ENCODE assay signal across 9 cellular contexts in genomic region chr9:92292338-92293074, GRCh38. TPM values are rescaled to one million over a fixed set of nuclear protein-coding genes. Genes with fewer than 3 reads are reported as not detected.
DNase-seq lines count a peak whose midpoint lies in the region; ATAC-seq, FAIRE-seq and TF ChIP-seq lines count a peak whose summit lies in the region.
"Had no signal": no experiment of that assay in that cellular context is flagged by ENCODE, and none has a peak within 500 bp of the region (broad histone marks: within the 10 kb centered on the region; RNA-seq: fewer than 3 reads in every experiment).

No MANE protein-coding gene starts in this region.

- no peak overlapping the region for H2AFZ ChIP-seq in SU-DHL-6 (ENCODE audit: low read depth, low read length, severe bottlenecking)

- peak overlapping the region; percentile 80 for H3K27ac Mint-ChIP-seq in activated CD4-positive, alpha-beta T cell treated with anti-CD3 and anti-CD28 coated beads, Interleukin-2, amount 10 ng/mL, durations not matched to agents 24 days and 14 days

- peak overlapping the region; percentile 88 for H3K4me3 Mint-ChIP-seq in activated CD4-positive, alpha-beta T cell treated with anti-CD3 and anti-CD28 coated beads, Interleukin-2, amount 10 ng/mL, durations not matched to agents 24 days and 14 days

- H3K4me1 Mint-ChIP-seq in activated CD4-positive, alpha-beta T cell treated with anti-CD3 and anti-CD28 coated beads, Interleukin-2, amount 10 ng/mL, durations not matched to agents 24 days and 14 days = peaks cover 52% of the 10 kb centered on the region

- H3K4me1 ChIP-seq in skeletal muscle tissue (ENCODE audit: control insufficient read depth in 3 of 3, insufficient read depth in 3 of 3, low read length in 3 of 3) = peaks cover 17 to 21% (median 20%) of the 10 kb centered on the region in 3 donors

- H3K27ac ChIP-seq in SU-DHL-6 (ENCODE audit: low read depth, low read length) = peak overlapping the region; percentile 67
- H3K27ac ChIP-seq in skeletal muscle tissue (ENCODE audit: low read depth, low read length) = peak overlapping the region; percentile 61

- H3F3A ChIP-seq in SU-DHL-6 (ENCODE audit: insufficient read depth) = peaks cover 42% of the 10 kb centered on the region

- H3K79me2 ChIP-seq in SU-DHL-6 (ENCODE audit: insufficient read depth, low read length) = peaks cover 60% of the 10 kb centered on the region

- H3K9me3 Mint-ChIP-seq in activated CD4-positive, alpha-beta T cell treated with anti-CD3 and anti-CD28 coated beads, Interleukin-2, amount 10 ng/mL, durations not matched to agents 24 days and 14 days = no peaks in the 10 kb centered on the region

- peak; percentile 62 for DNase-seq in activated CD4-positive, alpha-beta T cell treated with anti-CD3 and anti-CD28 coated beads, Interleukin-2, amount 10 ng/mL, durations not matched to agents 24 days and 14 days
- DNase-seq in activated CD4-positive, alpha-beta T cell treated with anti-CD3 and anti-CD28 coated beads for 48 hours = no peak
- DNase-seq in foreskin fibroblast (peak in 1 of 2 donors; percentile 52), GM19239 (ENCODE audit: insufficient read length, low spot score) (no peak)

- ATAC-seq in GM18517 (IDR thresholded peaks at IDR 0.05; ENCODE audit: unreplicated experiment) = no peak
- ATAC-seq in HG03039 (IDR thresholded peaks at IDR 0.05; ENCODE audit: unreplicated experiment) = no peak

- H3K9ac ChIP-seq in SU-DHL-6 (ENCODE audit: low read length) (peak overlapping the region; percentile 80), skeletal muscle tissue (ENCODE audit: low read depth in 1 of 3, low read length in 3 of 3) (peak overlapping the region; percentile 85 to 87 (median 86))

- peaks cover 21% of the 10 kb centered on the region; the same call in 1 of the 2 replicates for H4K20me1 ChIP-seq in SU-DHL-6 (ENCODE audit: low read depth, low read length)

- H3K4me3 ChIP-seq in SU-DHL-6 (ENCODE audit: insufficient read depth, low read length, poor library complexity, severe bottlenecking) (peak overlapping the region; percentile 94), foreskin fibroblast (ENCODE audit: low read depth in 1 of 2, low read length in 2 of 2) (peak overlapping the region; percentile 85 to 88), skeletal muscle tissue (ENCODE audit: low read length in 3 of 3) (peak overlapping the region; percentile 87 to 97 (median 95))

- TF ChIP-seq CTCF in SU-DHL-6 (IDR thresholded peaks at IDR 0.05; ENCODE audit: insufficient read depth, low read length, poor library complexity, severe bottlenecking) = no peak
- no peak for TF ChIP-seq CTCF in foreskin fibroblast (IDR thresholded peaks at IDR 0.05; ENCODE audit: low read depth, low read length)

- intact Hi-C loops in activated CD4-positive, alpha-beta T cell treated with anti-CD3 and anti-CD28 coated beads, Interleukin-2, amount 10 ng/mL, durations not matched to agents 24 days and 14 days (cut with micrococcal nuclease) = loop anchor here (1.0 to 10.0 kb wide), 5 partner anchors 16 to 1875 kb away; partner anchors contain the start of genes CENPP and NOL8

- H3K36me3 ChIP-seq in SU-DHL-6 (ENCODE audit: low read length) = peaks cover 42% of the 10 kb centered on the region
- peaks cover 0 to 20% (median 3%) of the 10 kb centered on the region in 3 donors for H3K36me3 ChIP-seq in skeletal muscle tissue (ENCODE audit: control insufficient read depth in 3 of 3, insufficient read depth in 3 of 3, low read length in 3 of 3)

- H3K9me3 ChIP-seq in SU-DHL-6 (ENCODE audit: insufficient read depth, low read length) = no peaks in the 10 kb centered on the region
- H3K9me3 ChIP-seq in skeletal muscle tissue (ENCODE audit: control insufficient read depth in 3 of 3, low read length in 3 of 3) = no peaks in the 10 kb centered on the region

- H3K4me2 ChIP-seq in SU-DHL-6 (ENCODE audit: low read depth, low read length, poor library complexity, severe bottlenecking) = peak overlapping the region; percentile 78

- peaks cover 68% of the 10 kb centered on the region for H3K36me3 Mint-ChIP-seq in activated CD4-positive, alpha-beta T cell treated with anti-CD3 and anti-CD28 coated beads, Interleukin-2, amount 10 ng/mL, durations not matched to agents 24 days and 14 days (ENCODE audit: low read depth)

- H3K27me3 ChIP-seq in SU-DHL-6 (ENCODE audit: low read length) (no peaks in the 10 kb centered on the region), skeletal muscle tissue (ENCODE audit: control insufficient read depth in 3 of 3, insufficient read depth in 3 of 3, low read length in 3 of 3) (no peaks in the 10 kb centered on the region)

- no peaks in the 10 kb centered on the region for H3K27me3 Mint-ChIP-seq in activated CD4-positive, alpha-beta T cell treated with anti-CD3 and anti-CD28 coated beads, Interleukin-2, amount 10 ng/mL, durations not matched to agents 24 days and 14 days

- no peak for FAIRE-seq in GM19239 (lab: Jason Lieb, UNC)
- FAIRE-seq: endometrium had no signal

- H3K9me2 ChIP-seq in SU-DHL-6 (replicated peaks; ENCODE audit: insufficient read depth, low read length) = no peaks in the 10 kb centered on the region

RNA-seq across cellular contexts. Expression of gene IARS1, which starts 1.0 kb away (rescaled TPM):
- 226 and 234 TPM in 2 replicates for total RNA-seq in activated CD4-positive, alpha-beta T cell treated with anti-CD3 and anti-CD28 coated beads, Interleukin-2, amount 10 ng/mL, durations not matched to agents 24 days and 14 days
- 125 TPM for total RNA-seq in skeletal muscle tissue

RNA-seq across cellular contexts. Expression of gene NOL8, which starts 32.6 kb away (rescaled TPM):
- 84.9 and 90.9 TPM in 2 replicates for total RNA-seq in activated CD4-positive, alpha-beta T cell treated with anti-CD3 and anti-CD28 coated beads, Interleukin-2, amount 10 ng/mL, durations not matched to agents 24 days and 14 days
- 15.7 TPM for total RNA-seq in skeletal muscle tissue

RNA-seq across cellular contexts. Expression of gene CENPP, which starts 33.2 kb away (rescaled TPM):
- 26.9 and 27.5 TPM in 2 replicates for total RNA-seq in activated CD4-positive, alpha-beta T cell treated with anti-CD3 and anti-CD28 coated beads, Interleukin-2, amount 10 ng/mL, durations not matched to agents 24 days and 14 days
- 15.7 TPM for total RNA-seq in skeletal muscle tissue
